In genomic region chr1:23779826-23780371, GRCh38 we compare ENCODE assay signal across 10 cellular contexts. TPM values are rescaled to one million over a fixed set of nuclear protein-coding genes. Genes with fewer than 3 reads are reported as not detected.
DNase-seq lines count a peak whose midpoint lies in the region; ATAC-seq and TF ChIP-seq lines count a peak whose summit lies in the region.
"Had no signal": no experiment of that assay in that cellular context is flagged by ENCODE, and none has a peak within 500 bp of the region (broad histone marks: within the 10 kb centered on the region; RNA-seq: fewer than 3 reads in every experiment).

No MANE protein-coding gene starts in this region.

- H3K9me3 Mint-ChIP-seq in activated T-cell treated with anti-CD3 and anti-CD28 coated beads, Interleukin-2, amount 50 U/mL, for 4 hours = no peaks in the 10 kb centered on the region

- ATAC-seq in activated T-cell treated with anti-CD3 and anti-CD28 coated beads, Interleukin-2, amount 50 U/mL, for 4 hours = peak; percentile 24 to 25
- no peak for ATAC-seq in omental fat pad (ENCODE audit: low FRiP score)

- no peak overlapping the region for H3K27ac ChIP-seq in RWPE1
- peak overlapping the region; percentile 3 to 30 for H3K27ac ChIP-seq in esophagus (ENCODE audit: low read depth in 2 of 2, low read length in 1 of 2)
- no peak overlapping the region for H3K27ac ChIP-seq in spleen

- H3K4me3 ChIP-seq in esophagus (ENCODE audit: low read depth in 1 of 2, low read length in 2 of 2) = peak overlapping the region in 1 of 2 donors; percentile 90
- peak overlapping the region in 5 of 8 donors; percentile 70 to 96 (median 80) for H3K4me3 ChIP-seq in spleen

- H3K27me3 ChIP-seq in esophagus (ENCODE audit: control insufficient read depth in 1 of 2, insufficient read depth in 2 of 2, low read length in 2 of 2) (no peaks in the 10 kb centered on the region), spleen (replicated peaks in 1 of 7) (no peaks in the 10 kb centered on the region)

- H3K27me3 Mint-ChIP-seq in activated T-cell treated with anti-CD3 and anti-CD28 coated beads, Interleukin-2, amount 50 U/mL, for 4 hours (ENCODE audit: low read depth) = no peaks in the 10 kb centered on the region

- POLR2A ChIA-PET in RWPE1 (lab: Yijun Ruan, JAX; ENCODE audit: low non-redundant PET) = interaction anchor here (0.6 to 1.8 kb wide), 2 partner anchors 21 to 34 kb away, joined by 4 to 15 read pairs; partner anchors contain the start of gene GALE

- TF ChIP-seq CTCF in RWPE1 (conservative IDR thresholded peaks at IDR 0.05; ENCODE audit: low read depth) (no peak), spleen (IDR thresholded peaks at IDR 0.05 in 8 of 11, conservative IDR thresholded peaks at IDR 0.05 in 3 of 11) (no peak), omental fat pad (IDR thresholded peaks at IDR 0.05) (no peak)

- H3K4me3 Mint-ChIP-seq in activated T-cell treated with anti-CD3 and anti-CD28 coated beads, Interleukin-2, amount 50 U/mL, for 4 hours = peak overlapping the region; percentile 85

- peaks cover 35% of the 10 kb centered on the region for H3K4me1 Mint-ChIP-seq in activated T-cell treated with anti-CD3 and anti-CD28 coated beads, Interleukin-2, amount 50 U/mL, for 4 hours (ENCODE audit: low read depth)

- H3K36me3 ChIP-seq in esophagus (ENCODE audit: control insufficient read depth in 2 of 2, insufficient read depth in 2 of 2, low read length in 1 of 2) (no peaks in the 10 kb centered on the region), spleen (peaks cover 0 to 51% (median 14%) of the 10 kb centered on the region in 6 donors)

- H3K36me3 Mint-ChIP-seq in activated T-cell treated with anti-CD3 and anti-CD28 coated beads, Interleukin-2, amount 50 U/mL, for 4 hours (ENCODE audit: insufficient read depth) = peaks cover 15% of the 10 kb centered on the region

- H3K9me3 ChIP-seq in esophagus (ENCODE audit: control insufficient read depth in 2 of 2, insufficient read depth in 1 of 2, low read depth in 1 of 2, low read length in 1 of 2) = no peaks in the 10 kb centered on the region
- H3K9me3 ChIP-seq in spleen = no peaks in the 10 kb centered on the region

- H3K4me1 ChIP-seq in esophagus (ENCODE audit: control insufficient read depth in 2 of 2, insufficient read depth in 2 of 2, low read length in 1 of 2) (peaks cover 4 to 6% of the 10 kb centered on the region in 2 donors), spleen (peaks cover 20 to 73% (median 42%) of the 10 kb centered on the region in 6 donors)

- intact Hi-C loops in spleen (cut with DNase I; ENCODE audit: low total_unique reads) = no loop called here

- WGBS in esophagus, 2 donors = 51 to 58% methylated on average over 3 of the region's 3 CpGs
- 55 to 83% (median 81%) methylated on average over 3 of the region's 3 CpGs for WGBS in spleen, 5 donors

- CTCF ChIA-PET in RWPE1 (lab: Yijun Ruan, JAX) = interaction anchor here (1.1 to 1.8 kb wide), 3 partner anchors 9 to 12 kb away, joined by 3 to 6 read pairs (median 4); partner anchors contain the start of gene LYPLA2

- no peak for DNase-seq in activated T-cell treated with anti-CD3 and anti-CD28 coated beads, Interleukin-2, amount 50 U/mL, for 4 hours
- DNase-seq in activated T-cell treated with anti-CD3 and anti-CD28 coated beads for 4 hours = no peak
- peak; percentile 64 for DNase-seq in RWPE1 (ENCODE audit: low spot score)
- DNase-seq in spleen = no peak
- no peak for DNase-seq in NCI-H187 treated with DMSO at 0.1 percent for 48 hours (lab: John Stamatoyannopoulos, UW)
- no peak for DNase-seq in omental fat pad (ENCODE audit: low spot score)
- no peak for DNase-seq in KG1 (lab: John Stamatoyannopoulos, UW)
- DNase-seq: NCI-H1436 treated with DMSO at 0.1 percent for 48 hours; stimulated activated CD8-positive, alpha-beta memory T cell treated with anti-CD3 and anti-CD28 coated beads, Interleukin-4, amount 100 ng/mL, for 48 hours had no signal

- no peak for TF ChIP-seq POLR2A in spleen (IDR thresholded peaks at IDR 0.05)

RNA-seq across cellular contexts. Expression of gene PITHD1, which starts 1.7 kb away (rescaled TPM):
- 100 to 1,000 TPM; 125 to 128 (median 126) TPM for total RNA-seq in activated T-cell treated with anti-CD3 and anti-CD28 coated beads, Interleukin-2, amount 50 U/mL, for 4 hours
- polyA plus RNA-seq in esophagus = 10 to 100 TPM; 41.3 to 57.2 TPM
- 10 to 100 TPM; 43.9 to 68.5 (median 52.4) TPM for total RNA-seq in spleen
- polyA plus RNA-seq in spleen = 10 to 100 TPM; 48.3 to 65.3 (median 51.6) TPM
- total RNA-seq in omental fat pad = 10 to 100 TPM; 44.3 to 58.8 (median 51.7) TPM

RNA-seq across cellular contexts. Expression of gene LYPLA2, which starts 11.0 kb away (rescaled TPM):
- 100 to 1,000 TPM; 132 to 146 (median 134) TPM for total RNA-seq in activated T-cell treated with anti-CD3 and anti-CD28 coated beads, Interleukin-2, amount 50 U/mL, for 4 hours
- polyA plus RNA-seq in esophagus (10 to 100 TPM; 44.4 to 63.7 TPM), spleen (10 to 100 TPM; 54.5 to 87.5 (median 57.5) TPM)
- total RNA-seq in spleen (10 to 100 TPM; 46.9 to 58.8 (median 55.4) TPM), omental fat pad (10 to 100 TPM; 36.0 to 54.0 (median 40.3) TPM)

RNA-seq across cellular contexts. Expression of gene GALE, which starts 20.7 kb away (rescaled TPM):
- total RNA-seq in activated T-cell treated with anti-CD3 and anti-CD28 coated beads, Interleukin-2, amount 50 U/mL, for 4 hours = 10 to 100 TPM; 55.9 to 65.3 (median 62.4) TPM
- polyA plus RNA-seq in esophagus = 100 to 1,000 TPM in 1 of 2 donors, 10 to 100 TPM in 1; 76.6 to 120 TPM
- total RNA-seq in spleen = 10 to 100 TPM; 19.0 to 47.1 (median 35.1) TPM
- polyA plus RNA-seq in spleen = 10 to 100 TPM; 19.7 to 42.2 (median 23.8) TPM
- total RNA-seq in omental fat pad = 10 to 100 TPM; 15.6 to 19.4 (median 17.9) TPM

RNA-seq across cellular contexts. Expression of gene ELOA, which starts 36.6 kb away (rescaled TPM):
- 10 to 100 TPM; 61.9 to 69.8 (median 67.1) TPM for total RNA-seq in activated T-cell treated with anti-CD3 and anti-CD28 coated beads, Interleukin-2, amount 50 U/mL, for 4 hours
- 10 to 100 TPM in 1 of 2 donors, 1 to 10 TPM in 1; 9.9 to 15.9 TPM for polyA plus RNA-seq in esophagus
- 10 to 100 TPM; 30.3 to 38.0 (median 34.0) TPM for total RNA-seq in spleen
- 10 to 100 TPM in 2 of 3 donors, 1 to 10 TPM in 1; 7.9 to 12.2 (median 10.0) TPM for polyA plus RNA-seq in spleen
- total RNA-seq in omental fat pad = 10 to 100 TPM; 44.1 to 73.7 (median 54.1) TPM

RNA-seq across cellular contexts. Expression of gene HMGCL, which starts 45.3 kb away (rescaled TPM):
- total RNA-seq in activated T-cell treated with anti-CD3 and anti-CD28 coated beads, Interleukin-2, amount 50 U/mL, for 4 hours = 10 to 100 TPM; 10.5 to 11.1 (median 11.0) TPM
- polyA plus RNA-seq in esophagus (10 to 100 TPM; 16.8 to 27.4 TPM), spleen (10 to 100 TPM; 28.4 to 40.5 (median 32.6) TPM)
- total RNA-seq in spleen (10 to 100 TPM; 26.5 to 42.3 (median 35.5) TPM), omental fat pad (10 to 100 TPM; 19.2 to 47.1 (median 41.4) TPM)

Comparison
In these comparisons a context has a peak if more than half of its experiments do, and no peak if none do; other contexts are left out.
1. H3K27ac ChIP-seq: peak in esophagus (2 of 2); none in RWPE1 (single experiment) and spleen (0 of 8).